In genomic region chr6:7451321-7451720, GRCh38 we compare ENCODE assay signal across 26 cellular contexts.
"Had no signal": no experiment of that assay in that cellular context is flagged by ENCODE, and none has a peak within 500 bp of the region (broad histone marks: within the 10 kb centered on the region; RNA-seq: fewer than 3 reads in every experiment).

No MANE protein-coding gene starts in this region.

- H3K36me3 ChIP-seq: left ventricle myocardium inferior, pancreas, prostate gland, sigmoid colon, spleen, tibial nerve, uterus had no signal

- H3K27me3 ChIP-seq: pancreas, sigmoid colon, spleen, tibial nerve, uterus had no signal

- H3K27ac ChIP-seq: left ventricle myocardium inferior, pancreas, prostate gland, sigmoid colon, spleen, tibial nerve, uterus had no signal

- H3K4me1 ChIP-seq: left ventricle myocardium inferior, pancreas, prostate gland, sigmoid colon, spleen, tibial nerve, uterus had no signal

- FAIRE-seq: islet of Langerhans, kidney, pancreas, small intestine had no signal

- H3K4me3 ChIP-seq: left ventricle myocardium inferior, lung, pancreas, prostate gland, sigmoid colon, spleen, tibial nerve, uterus had no signal

- H3K9me3 ChIP-seq: left ventricle myocardium inferior, pancreas, prostate gland, sigmoid colon, spleen, tibial nerve, uterus had no signal

- ATAC-seq: naive thymus-derived CD8-positive, alpha-beta T cell; pancreas; right cardiac atrium; stimulated activated memory B cell treated with anti-CD40 and anti-IgM and Interleukin-4, amounts not matched to agents 10 μg/mL and 1 μg/mL and 100 μg/mL, for 72 hours; stimulated activated naive CD8-positive, alpha-beta T cell treated with anti-CD3 and anti-CD28 coated beads, Interleukin-15, amount 100 ng/mL, for 72 hours had no signal

- DNase-seq: hypothalamus; immature natural killer cell; kidney; left ventricle myocardium inferior; mesenchymal stem cell; naive thymus-derived CD8-positive, alpha-beta T cell; nucleus accumbens; pancreas; posterior cingulate gyrus; retina; right cardiac atrium; sigmoid colon; small intestine; spleen; stimulated activated CD4-positive, alpha-beta T cell treated with anti-CD3 and anti-CD28 coated beads, Interleukin-2, amount 100 ng/mL, for 48 hours; stimulated activated CD4-positive, alpha-beta T cell treated with anti-CD3 and anti-CD28 coated beads, Interleukin-4, amount 100 ng/mL, for 4 hours; stimulated activated CD8-positive, alpha-beta memory T cell treated with anti-CD3 and anti-CD28 coated beads, Interleukin-4, amount 100 ng/mL, for 48 hours; stimulated activated naive CD4-positive, alpha-beta T cell treated with Interleukin-2 at 50 U/mL for 16 hours; stimulated activated naive CD8-positive, alpha-beta T cell treated with anti-CD3 and anti-CD28 coated beads, Interleukin-15, amount 100 ng/mL, for 72 hours; substantia nigra; uterus had no signal
